In the genomic region with DNA sequence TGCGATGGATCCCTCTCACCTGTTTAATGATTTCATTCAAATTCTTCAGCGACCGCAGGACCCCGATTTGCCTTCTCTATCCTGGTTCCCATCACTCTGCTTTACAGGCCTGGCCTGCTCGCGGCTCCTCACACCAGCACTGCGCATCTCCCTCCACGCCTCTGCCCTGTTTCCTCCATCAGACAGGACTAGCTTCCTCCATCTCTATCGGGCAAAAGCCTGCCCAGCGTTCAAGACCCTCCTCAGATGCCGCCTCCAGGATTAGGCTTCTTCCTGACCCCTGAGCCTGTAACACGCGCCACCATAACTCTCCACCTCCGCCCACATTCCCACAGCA, we compare ENCODE assay signal across 8 cellular contexts.
DNase-seq lines count a peak whose midpoint lies in the region; ATAC-seq and TF ChIP-seq lines count a peak whose summit lies in the region.
"Not testable (repeated sequence)": the region's sequence is repeated elsewhere in the genome, so short reads cannot be mapped to it uniquely, and the experiment has no call there.

No MANE protein-coding gene starts in this region.

- H3K36me3 ChIP-seq in ACC112 (ENCODE audit: insufficient read depth, low read length); GM23338 (ENCODE audit: insufficient read depth); SJCRH30; ectodermal cell (ENCODE audit: control insufficient read depth, insufficient read depth, low read length); iPS DF 6.9 (ENCODE audit: control insufficient read depth, insufficient read depth, low read length): not testable (repeated sequence)

- WGBS in ectodermal cell, 2 experiments = 83 to 87% methylated on average over 14 of the region's 14 CpGs
- no CpG with 5 or more reads among the region's 14 CpGs for WGBS in iPS DF 6.9 (ENCODE audit: insufficient coverage, insufficient read length)

- H3K27me3 Mint-ChIP-seq in GM23338 (ENCODE audit: insufficient read depth, low read depth, poor library complexity); activated naive CD4-positive, alpha-beta T cell treated with anti-CD3 and anti-CD28 coated beads, Interleukin-2, amount 10 ng/mL, durations not matched to agents 7 days and 5 days; naive B cell: not testable (repeated sequence)

- H3K27me3 ChIP-seq in ACC112 (ENCODE audit: insufficient read depth, low read length); SJCRH30; ectodermal cell (ENCODE audit: control insufficient read depth, insufficient read depth, low read length, poor library complexity, severe bottlenecking); iPS DF 6.9 (ENCODE audit: control insufficient read depth, insufficient read depth, low read length): not testable (repeated sequence)
- peaks cover 10% of the 10 kb centered on the region; the same call in 1 of the 2 replicates for H3K27me3 ChIP-seq in GM23338 (ENCODE audit: insufficient read depth)

- not testable (repeated sequence) for H3K4me1 Mint-ChIP-seq in GM23338
- peaks cover 28% of the 10 kb centered on the region for H3K4me1 Mint-ChIP-seq in activated naive CD4-positive, alpha-beta T cell treated with anti-CD3 and anti-CD28 coated beads, Interleukin-2, amount 10 ng/mL, durations not matched to agents 7 days and 5 days
- peaks cover 20 to 28% (median 27%) of the 10 kb centered on the region in 3 donors for H3K4me1 Mint-ChIP-seq in naive B cell
- peaks cover 27% of the 10 kb centered on the region for H3K4me1 Mint-ChIP-seq in stimulated activated effector memory CD8-positive, alpha-beta T cell treated with anti-CD3 and anti-CD28 coated beads, Interleukin-12 subunit alpha, Interleukin-12 subunit beta, amount 100 ng/mL, for 72 hours

- H3K9me3 Mint-ChIP-seq in GM23338; stimulated activated effector memory CD8-positive, alpha-beta T cell treated with anti-CD3 and anti-CD28 coated beads, Interleukin-12 subunit alpha, Interleukin-12 subunit beta, amount 100 ng/mL, for 72 hours: not testable (repeated sequence)
- H3K9me3 Mint-ChIP-seq in activated naive CD4-positive, alpha-beta T cell treated with anti-CD3 and anti-CD28 coated beads, Interleukin-2, amount 10 ng/mL, durations not matched to agents 7 days and 5 days = peaks cover 10% of the 10 kb centered on the region
- H3K9me3 Mint-ChIP-seq in naive B cell = peaks cover 0 to 14% (median 0%) of the 10 kb centered on the region in 7 donors

- peak overlapping the region; percentile 100 for H3K4me3 ChIP-seq in ACC112 (ENCODE audit: low read depth, low read length)
- peak overlapping the region; percentile 95 for H3K4me3 ChIP-seq in GM23338
- peak overlapping the region; percentile 96 for H3K4me3 ChIP-seq in SJCRH30
- H3K4me3 ChIP-seq in ectodermal cell (ENCODE audit: insufficient read depth, low read depth, low read length) = peak overlapping the region; percentile 67
- H3K4me3 ChIP-seq in iPS DF 6.9 (ENCODE audit: low read length) = peak overlapping the region; percentile 90; the same call in 1 of the 2 replicates

- not testable (repeated sequence) for H3F3A ChIP-seq in GM23338 (replicated peaks; ENCODE audit: low read depth)

- not testable (repeated sequence) for H3K27ac Mint-ChIP-seq in GM23338
- H3K27ac Mint-ChIP-seq in activated naive CD4-positive, alpha-beta T cell treated with anti-CD3 and anti-CD28 coated beads, Interleukin-2, amount 10 ng/mL, durations not matched to agents 7 days and 5 days = peak overlapping the region; percentile 95
- peak overlapping the region in 5 of 6 donors; percentile 83 to 99 (median 95) for H3K27ac Mint-ChIP-seq in naive B cell
- peak overlapping the region; percentile 92 for H3K27ac Mint-ChIP-seq in stimulated activated effector memory CD8-positive, alpha-beta T cell treated with anti-CD3 and anti-CD28 coated beads, Interleukin-12 subunit alpha, Interleukin-12 subunit beta, amount 100 ng/mL, for 72 hours

- not testable (repeated sequence) for TF ChIP-seq CTCF in GM23338 (conservative IDR thresholded peaks at IDR 0.05; ENCODE audit: low read depth in 2 of 2)

- not testable (repeated sequence) for DNase-seq in GM23338 (ENCODE audit: low spot score); SJCRH30; activated naive CD4-positive, alpha-beta T cell treated with anti-CD3 and anti-CD28 coated beads, Interleukin-2, amount 10 ng/mL, durations not matched to agents 7 days and 5 days; iPS DF 6.9 (ENCODE audit: low read depth, low spot score); naive B cell; stimulated activated effector memory CD8-positive, alpha-beta T cell treated with anti-CD3 and anti-CD28 coated beads, Interleukin-12 subunit alpha, Interleukin-12 subunit beta, amount 100 ng/mL, for 72 hours (ENCODE audit: low spot score in 2 of 2)

- not testable (repeated sequence) for H3K4me1 ChIP-seq in ACC112 (ENCODE audit: control insufficient read depth, insufficient read depth, low read length, unreplicated experiment); GM23338 (ENCODE audit: insufficient read depth); SJCRH30; ectodermal cell (ENCODE audit: control insufficient read depth, insufficient read depth, low read length); iPS DF 6.9 (ENCODE audit: control insufficient read depth, insufficient read depth, low read length)

- H3K9me2 ChIP-seq in GM23338 (ENCODE audit: insufficient read depth) = not testable (repeated sequence)

- H3K4me2 ChIP-seq in GM23338 = peak overlapping the region; percentile 82

- not testable (repeated sequence) for ATAC-seq in GM23338; naive B cell (ENCODE audit: low read depth in 2 of 2); stimulated activated effector memory CD8-positive, alpha-beta T cell treated with anti-CD3 and anti-CD28 coated beads, Interleukin-12 subunit alpha, Interleukin-12 subunit beta, amount 100 ng/mL, for 72 hours

- H3K36me3 Mint-ChIP-seq in GM23338 (ENCODE audit: low read depth); naive B cell: not testable (repeated sequence)
- peaks cover 16% of the 10 kb centered on the region for H3K36me3 Mint-ChIP-seq in activated naive CD4-positive, alpha-beta T cell treated with anti-CD3 and anti-CD28 coated beads, Interleukin-2, amount 10 ng/mL, durations not matched to agents 7 days and 5 days
- peaks cover 15% of the 10 kb centered on the region for H3K36me3 Mint-ChIP-seq in stimulated activated effector memory CD8-positive, alpha-beta T cell treated with anti-CD3 and anti-CD28 coated beads, Interleukin-12 subunit alpha, Interleukin-12 subunit beta, amount 100 ng/mL, for 72 hours

- H4K20me1 ChIP-seq in GM23338 (replicated peaks; ENCODE audit: insufficient read depth) = not testable (repeated sequence)

- H2AFZ ChIP-seq in ACC112 (ENCODE audit: low read length, unreplicated experiment) (peak overlapping the region; percentile 92), GM23338 (peak overlapping the region; percentile 81; the same call in 1 of the 2 replicates)

- H3K79me2 ChIP-seq in ACC112 (ENCODE audit: control insufficient read depth, insufficient read depth, low read length, unreplicated experiment); GM23338 (replicated peaks; ENCODE audit: insufficient read depth): not testable (repeated sequence)

- H3K27ac ChIP-seq in ACC112 (ENCODE audit: low read depth, low read length); GM23338 (ENCODE audit: low read depth); SJCRH30; ectodermal cell (ENCODE audit: insufficient read depth, low read depth, low read length, poor library complexity, severe bottlenecking); iPS DF 6.9 (ENCODE audit: low read length): not testable (repeated sequence)

- CTCF ChIA-PET in activated naive CD4-positive, alpha-beta T cell treated with anti-CD3 and anti-CD28 coated beads, Interleukin-2, amount 10 ng/mL, durations not matched to agents 7 days and 5 days (lab: Charles Lee) = not testable (repeated sequence)

- H3K9me3 ChIP-seq in SJCRH30 (replicated peaks); ectodermal cell (ENCODE audit: control insufficient read depth, low read length); iPS DF 6.9 (ENCODE audit: control insufficient read depth, insufficient read depth, low read length): not testable (repeated sequence)

- H3K4me3 Mint-ChIP-seq in GM23338 = peak overlapping the region; percentile 60
- H3K4me3 Mint-ChIP-seq in activated naive CD4-positive, alpha-beta T cell treated with anti-CD3 and anti-CD28 coated beads, Interleukin-2, amount 10 ng/mL, durations not matched to agents 7 days and 5 days = peak overlapping the region; percentile 92
- H3K4me3 Mint-ChIP-seq in naive B cell = peak overlapping the region; percentile 59 to 99 (median 90)
- H3K4me3 Mint-ChIP-seq in stimulated activated effector memory CD8-positive, alpha-beta T cell treated with anti-CD3 and anti-CD28 coated beads, Interleukin-12 subunit alpha, Interleukin-12 subunit beta, amount 100 ng/mL, for 72 hours = peak overlapping the region; percentile 76
